Comparison of ENCODE assay signal across 8 cellular contexts in the genomic region with DNA sequence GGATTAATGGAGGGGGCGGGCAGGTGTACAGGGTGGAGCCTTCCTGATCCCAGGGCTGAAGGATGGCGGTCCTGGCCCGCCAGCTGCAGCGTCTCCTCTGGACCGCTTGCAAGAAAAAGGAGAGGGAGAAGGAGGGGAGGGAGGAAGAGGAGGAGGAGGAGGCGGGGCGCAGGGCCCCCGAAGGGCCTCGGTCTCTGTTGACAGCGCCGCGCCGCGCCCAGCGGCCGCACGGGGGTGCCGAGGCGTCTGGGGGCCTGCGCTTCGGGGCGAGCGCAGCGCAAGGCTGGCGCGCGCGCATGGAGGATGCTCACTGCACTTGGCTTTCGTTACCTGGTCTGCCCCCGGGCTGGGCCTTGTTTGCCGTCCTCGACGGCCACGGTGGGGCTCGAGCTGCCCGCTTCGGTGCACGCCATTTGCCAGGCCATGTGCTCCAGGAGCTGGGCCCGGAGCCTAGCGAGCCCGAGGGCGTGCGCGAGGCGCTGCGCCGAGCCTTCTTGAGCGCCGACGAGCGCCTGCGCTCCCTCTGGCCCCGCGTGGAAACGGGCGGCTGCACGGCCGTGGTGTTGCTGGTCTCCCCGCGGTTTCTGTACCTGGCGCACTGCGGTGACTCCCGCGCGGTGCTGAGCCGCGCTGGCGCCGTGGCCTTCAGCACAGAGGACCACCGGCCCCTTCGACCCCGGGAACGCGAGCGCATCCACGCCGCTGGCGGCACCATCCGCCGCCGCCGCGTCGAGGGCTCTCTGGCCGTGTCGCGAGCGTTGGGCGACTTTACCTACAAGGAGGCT. TPM values are rescaled to one million over a fixed set of nuclear protein-coding genes. Genes with fewer than 3 reads are reported as not detected.
DNase-seq lines count a peak whose midpoint lies in the region; ATAC-seq and TF ChIP-seq lines count a peak whose summit lies in the region.

A gene with protein sequence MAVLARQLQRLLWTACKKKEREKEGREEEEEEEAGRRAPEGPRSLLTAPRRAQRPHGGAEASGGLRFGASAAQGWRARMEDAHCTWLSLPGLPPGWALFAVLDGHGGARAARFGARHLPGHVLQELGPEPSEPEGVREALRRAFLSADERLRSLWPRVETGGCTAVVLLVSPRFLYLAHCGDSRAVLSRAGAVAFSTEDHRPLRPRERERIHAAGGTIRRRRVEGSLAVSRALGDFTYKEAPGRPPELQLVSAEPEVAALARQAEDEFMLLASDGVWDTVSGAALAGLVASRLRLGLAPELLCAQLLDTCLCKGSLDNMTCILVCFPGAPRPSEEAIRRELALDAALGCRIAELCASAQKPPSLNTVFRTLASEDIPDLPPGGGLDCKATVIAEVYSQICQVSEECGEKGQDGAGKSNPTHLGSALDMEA (plus strand): TSS at position 33 of the 785 bp plus-strand sequence. CDS start 30 bp downstream, at position 63.

- H3K4me1 ChIP-seq in vagina, result peaks cover 39% of the 10 kb centered on the region

- no peaks in the 10 kb centered on the region for H3K9me3 ChIP-seq in vagina

- DNase-seq in CD14-positive monocyte (ENCODE audit: low spot score) (no peak), vagina (ENCODE audit: extremely low spot score in 2 of 2) (no peak), H4 (ENCODE audit: low spot score) (no peak)
- DNase-seq in activated CD4-positive, alpha-beta T cell treated with anti-CD3 and anti-CD28 coated beads for 24 hours (ENCODE audit: low read depth in 2 of 2), result peak; percentile 49 to 50
- peak; percentile 49 for DNase-seq in effector CD4-positive, alpha-beta T cell
- peak; percentile 61 to 83 (median 68) for DNase-seq in naive thymus-derived CD8-positive, alpha-beta T cell

- H3K4me1 Mint-ChIP-seq in CD14-positive monocyte (peaks cover 56% of the 10 kb centered on the region), IgD-negative memory B cell (peaks cover 31 to 42% (median 34%) of the 10 kb centered on the region in 3 donors)
- H3K4me1 Mint-ChIP-seq in naive thymus-derived CD8-positive, alpha-beta T cell, result peaks cover 28 to 55% (median 45%) of the 10 kb centered on the region in 4 donors

- POLR2A ChIA-PET in naive thymus-derived CD8-positive, alpha-beta T cell (lab: Charles Lee), result interaction anchor here (0.7 to 1.9 kb wide), 9 partner anchors 7 to 293 kb away, joined by 3 to 13 read pairs (median 4); a partner anchor contains a TSS

- peak; percentile 37 for TF ChIP-seq CTCF in CD14-positive monocyte (IDR thresholded peaks at IDR 0.05)
- no peak for TF ChIP-seq CTCF in vagina (IDR thresholded peaks at IDR 0.05)

- H3K4me3 ChIP-seq in vagina, result peak within 1 kb of the TSS; percentile 75 to 82

- H3K9me3 Mint-ChIP-seq in CD14-positive monocyte (peaks cover 5 to 16% (median 10%) of the 10 kb centered on the region in 7 donors), IgD-negative memory B cell (no peaks in the 10 kb centered on the region)
- H3K9me3 Mint-ChIP-seq in naive thymus-derived CD8-positive, alpha-beta T cell, result no peaks in the 10 kb centered on the region

- ATAC-seq in naive thymus-derived CD8-positive, alpha-beta T cell, result peak; percentile 77 to 79
- ATAC-seq in HG03175 (IDR thresholded peaks at IDR 0.05; ENCODE audit: unreplicated experiment), result no peak

- TF ChIP-seq POLR2A in vagina (IDR thresholded peaks at IDR 0.05), result no peak

- peaks cover 14 to 15% of the 10 kb centered on the region in 2 donors for H3K36me3 Mint-ChIP-seq in CD14-positive monocyte
- no peaks in the 10 kb centered on the region for H3K36me3 Mint-ChIP-seq in IgD-negative memory B cell
- H3K36me3 Mint-ChIP-seq in naive thymus-derived CD8-positive, alpha-beta T cell, result peaks cover 0 to 8% (median 0%) of the 10 kb centered on the region in 3 donors

- H3K27me3 Mint-ChIP-seq in CD14-positive monocyte (ENCODE audit: low read depth in 3 of 3) (peaks cover 36 to 69% (median 59%) of the 10 kb centered on the region in 3 donors), IgD-negative memory B cell (peaks cover 13% of the 10 kb centered on the region)
- peaks cover 6 to 17% (median 9%) of the 10 kb centered on the region in 5 donors for H3K27me3 Mint-ChIP-seq in naive thymus-derived CD8-positive, alpha-beta T cell

- no peaks in the 10 kb centered on the region for H3K27me3 ChIP-seq in vagina

- intact Hi-C loops in CD14-positive monocyte (cut with micrococcal nuclease) (loop anchor here in 1 of 2 donors (10.0 kb wide), 1 partner anchor 186 kb away; no protein-coding TSS in a partner anchor), vagina (cut with DNase I) (loop anchor here (1.0 kb wide), 1 partner anchor 39 kb away; no protein-coding TSS in a partner anchor)

- no peaks in the 10 kb centered on the region for H3K36me3 ChIP-seq in vagina

- H3K27ac ChIP-seq in vagina, result no peak within 1 kb of the TSS

- H3K4me3 Mint-ChIP-seq in CD14-positive monocyte (peak within 1 kb of the TSS; percentile 71 to 94), IgD-negative memory B cell (peak within 1 kb of the TSS; percentile 62 to 95 (median 86))
- H3K4me3 Mint-ChIP-seq in naive thymus-derived CD8-positive, alpha-beta T cell, result peak within 1 kb of the TSS; percentile 78 to 95 (median 89)

- H3K27ac Mint-ChIP-seq in CD14-positive monocyte, result peak within 1 kb of the TSS in 6 of 7 donors; percentile 59 to 89 (median 66)
- peak within 1 kb of the TSS; percentile 36 to 89 (median 84) for H3K27ac Mint-ChIP-seq in IgD-negative memory B cell
- H3K27ac Mint-ChIP-seq in naive thymus-derived CD8-positive, alpha-beta T cell, result peak within 1 kb of the TSS; percentile 63 to 95 (median 86)

RNA-seq across cellular contexts. Expression of the gene that starts here (rescaled TPM):
- polyA plus RNA-seq in CD14-positive monocyte, result 1 to 10 TPM; 1.3 to 2.7 TPM
- 4.0 TPM for polyA plus RNA-seq in IgD-negative memory B cell
- 10 to 100 TPM; 12.4 to 15.6 TPM for total RNA-seq in naive thymus-derived CD8-positive, alpha-beta T cell
- 1 to 10 TPM; 7.2 to 8.7 (median 7.7) TPM for polyA plus RNA-seq in naive thymus-derived CD8-positive, alpha-beta T cell
- total RNA-seq in vagina, result 3.9 TPM
- total RNA-seq in H4 (2014; rRNA removed; shearing (Covaris generic)), result 0.21 and 1.1 TPM in 2 replicates

Comparison
In these comparisons a context has a peak if more than half of its experiments do, and no peak if none do; other contexts are left out.
1. DNase-seq: peak in activated CD4-positive, alpha-beta T cell treated with anti-CD3 and anti-CD28 coated beads for 24 hours (2 of 2), effector CD4-positive, alpha-beta T cell (single experiment) and naive thymus-derived CD8-positive, alpha-beta T cell (10 of 10); none in CD14-positive monocyte (single experiment), vagina (0 of 2) and H4 (single experiment).
2. Peak in every context shown above with its lines, with median percentiles within 50 percentile points of each other: H3K27ac Mint-ChIP-seq and H3K4me3 Mint-ChIP-seq.